In genomic region chr6:17885889-17886576, GRCh38 we compare ENCODE assay signal across 2 cellular contexts.
TF ChIP-seq lines count a peak whose summit lies in the region.

No MANE protein-coding gene starts in this region.

TF ChIP-seq in SK-N-SH, 30 proteins besides CTCF, POLR2A, EP300 and RAD21 (continued from another document):
- TF ChIP-seq FOXM1 (IDR thresholded peaks at IDR 0.05; ENCODE audit: low read depth) (no peak), NRF1 (IDR thresholded peaks at IDR 0.05; ENCODE audit: low read depth, low read length) (no peak), YY1 (IDR thresholded peaks at IDR 0.05; ENCODE audit: low read depth) (no peak), PBX3 (IDR thresholded peaks at IDR 0.05) (peak; percentile 67), RXRA (IDR thresholded peaks at IDR 0.05; ENCODE audit: borderline replicate concordance, low read depth) (no peak), RFX5 (IDR thresholded peaks at IDR 0.05; ENCODE audit: low read length) (no peak), USF1 (IDR thresholded peaks at IDR 0.05; ENCODE audit: borderline replicate concordance, low read depth) (no peak), TAF1 (IDR thresholded peaks at IDR 0.05; ENCODE audit: borderline replicate concordance, low read depth, low read length) (no peak), MEF2A (IDR thresholded peaks at IDR 0.05; ENCODE audit: borderline replicate concordance, low read depth) (no peak), GATA2 (CRISPR knock-in tag; IDR thresholded peaks at IDR 0.05) (no peak), SIN3A (IDR thresholded peaks at IDR 0.05; ENCODE audit: borderline replicate concordance, low read depth, low read length) (no peak), IRF3 (IDR thresholded peaks at IDR 0.05; ENCODE audit: low read depth, low read length) (no peak), NFIC (IDR thresholded peaks at IDR 0.05; ENCODE audit: borderline replicate concordance) (no peak), JUND (IDR thresholded peaks at IDR 0.05) (peak; percentile 44; the same call in 1 of the 2 replicates), RCOR1 (IDR thresholded peaks at IDR 0.05; ENCODE audit: low read length) (no peak), ELF1 (IDR thresholded peaks at IDR 0.05) (no peak), POLR2AphosphoS5 (IDR thresholded peaks at IDR 0.05; ENCODE audit: low read depth, low read length) (no peak), EZH2phosphoT487 (IDR thresholded peaks at IDR 0.05; ENCODE audit: borderline replicate concordance, low read depth) (no peak), MAX (IDR thresholded peaks at IDR 0.05; ENCODE audit: low read depth) (no peak), TCF12 (IDR thresholded peaks at IDR 0.05) (peak; percentile 67), MXI1 (IDR thresholded peaks at IDR 0.05; ENCODE audit: low read depth, low read length) (no peak), FOSL2 (IDR thresholded peaks at IDR 0.05; ENCODE audit: borderline replicate concordance, low read depth) (peak; percentile 16; the same call in 1 of the 2 replicates), USF2 (IDR thresholded peaks at IDR 0.05; ENCODE audit: borderline replicate concordance, low read depth, low read length) (no peak), ZBTB33 (IDR thresholded peaks at IDR 0.05; ENCODE audit: borderline replicate concordance, low read depth) (no peak)

TF ChIP-seq in SK-N-SH treated with all-trans-retinoic acid at 6 μM for 48 hours, 23 proteins besides CTCF, POLR2A, EP300 and RAD21 (continued from another document):
- TF ChIP-seq TCF4 (CRISPR knock-in tag; IDR thresholded peaks at IDR 0.05; ENCODE audit: borderline replicate concordance) (no peak), ZNF565 (CRISPR knock-in tag; conservative IDR thresholded peaks at IDR 0.05; ENCODE audit: low read depth) (no peak), TOX (CRISPR knock-in tag; IDR thresholded peaks at IDR 0.05; ENCODE audit: borderline replicate concordance) (no peak)
